19 cellular contexts compared by ENCODE assay signal in genomic region chr1:89896105-89896942, GRCh38.
DNase-seq lines count a peak whose midpoint lies in the region; ATAC-seq, FAIRE-seq and TF ChIP-seq lines count a peak whose summit lies in the region.
"Had no signal": no experiment of that assay in that cellular context is flagged by ENCODE, and none has a peak within 500 bp of the region (broad histone marks: within the 10 kb centered on the region; RNA-seq: fewer than 3 reads in every experiment).

No MANE protein-coding gene starts in this region.

- DNase-seq in CMK (ENCODE audit: low read depth) (peak; percentile 91), MV-4-11 (lab: John Stamatoyannopoulos, UW) (peak; percentile 58), K562 (ENCODE audit: extremely low read depth in 1 of 4, low spot score in 3 of 4) (peak; percentile 82 to 96 (median 87)), mucosa of descending colon (no peak), COLO668 (lab: John Stamatoyannopoulos, UW; ENCODE audit: unreplicated experiment) (no peak)
- DNase-seq in stimulated activated CD4-positive, alpha-beta T cell treated with anti-CD3 and anti-CD28 coated beads, Interleukin-1b, Interleukin-23, amount 100 ng/mL, for 48 hours = no peak
- DNase-seq: activated CD4-positive, alpha-beta T cell treated with anti-CD3 and anti-CD28 coated beads for 48 hours; activated naive CD4-positive, alpha-beta T cell treated with anti-CD3 and anti-CD28 coated beads, Interleukin-2, amount 50 U/mL, for 16 hours; COR-L47; EL; H7; NCI-H1105; NCI-H526 treated with DMSO at 0.1 percent for 48 hours; PC-3; SJCRH30; stimulated activated naive CD8-positive, alpha-beta T cell treated with anti-CD3 and anti-CD28 coated beads, Interleukin-15, amount 100 ng/mL, for 72 hours had no signal

- peak overlapping the region; percentile 88 for H2AFZ ChIP-seq in K562 (ENCODE audit: low read depth, low read length)

- FAIRE-seq in K562 (lab: Jason Lieb, UNC) = peak; percentile 96
- FAIRE-seq: endometrium had no signal

- H3K9me3 ChIP-seq in K562 (replicated peaks; ENCODE audit: control insufficient read depth, insufficient read depth, low read depth, low read length) (no peaks in the 10 kb centered on the region), mucosa of descending colon (no peaks in the 10 kb centered on the region)
- H3K9me3 ChIP-seq: SJCRH30 had no signal

- H4K20me1 ChIP-seq in K562 (replicated peaks; ENCODE audit: control insufficient read depth, insufficient read depth, low read length) = no peaks in the 10 kb centered on the region

- peak overlapping the region; percentile 9; the same call in 1 of the 2 replicates for H3K4me3 ChIP-seq in K562
- no peak overlapping the region for H3K4me3 ChIP-seq in mucosa of descending colon
- H3K4me3 ChIP-seq: SJCRH30 had no signal

- H3K4me2 ChIP-seq in K562 (ENCODE audit: insufficient read depth, low read length) = peak overlapping the region; percentile 87

- H3K79me2 ChIP-seq in K562 (ENCODE audit: control insufficient read depth, insufficient read depth, low read length) = peaks cover 95% of the 10 kb centered on the region

- H3K9me1 ChIP-seq in K562 (ENCODE audit: control insufficient read depth, insufficient read depth, low read length) = no peaks in the 10 kb centered on the region

- H3K36me3 ChIP-seq in K562 (ENCODE audit: control insufficient read depth, insufficient read depth, low read length) (peaks cover 20% of the 10 kb centered on the region), mucosa of descending colon (ENCODE audit: low read depth) (no peaks in the 10 kb centered on the region)
- H3K36me3 ChIP-seq: SJCRH30 had no signal

- peak; percentile 91 for TF ChIP-seq EP300 in K562 (IDR thresholded peaks at IDR 0.05; ENCODE audit: low read length)

- BruUV-seq in K562 (replicated peaks; lab: Mats Ljungman, UMichigan) = no TSS peak

- 3% methylated on average over 11 of the region's 11 CpGs for WGBS in K562 (ENCODE audit: insufficient coverage, low coverage, missing lambda C conversion rate)

- H3K9ac ChIP-seq in K562 (ENCODE audit: insufficient read depth in 1 of 2, low read depth in 2 of 2, low read length in 2 of 2) = peak overlapping the region; percentile 83 to 84; a peak in 3 of 4 replicates

- ATAC-seq in K562 (peak; percentile 84), mucosa of descending colon (peak; percentile 34), HG02610 (IDR thresholded peaks at IDR 0.05; ENCODE audit: unreplicated experiment) (no peak), HG03025 (IDR thresholded peaks at IDR 0.05; ENCODE audit: low FRiP score, unreplicated experiment) (no peak)
- ATAC-seq: PC-3; stimulated activated naive CD8-positive, alpha-beta T cell treated with anti-CD3 and anti-CD28 coated beads, Interleukin-15, amount 100 ng/mL, for 72 hours had no signal

- peak in 1 of 3 experiments; percentile 9; a peak in 1 of 6 replicates for TF ChIP-seq CTCF in K562 (IDR thresholded peaks at IDR 0.05 in 2 of 3, conservative IDR thresholded peaks at IDR 0.05 in 1 of 3; ENCODE audit: insufficient read depth in 2 of 3, low read depth in 1 of 3, low read length in 3 of 3)
- TF ChIP-seq CTCF in mucosa of descending colon (IDR thresholded peaks at IDR 0.05) = no peak

- POLR2A ChIA-PET in K562 (lab: Yijun Ruan, JAX) = interaction anchor here (0.6 to 1.5 kb wide), 7 partner anchors 9 to 99 kb away, joined by 3 to 5 read pairs (median 3); partner anchors contain the start of genes LRRC8D and ZNF326

- TF ChIP-seq RAD21 in K562 (CRISPR knock-in tag; conservative IDR thresholded peaks at IDR 0.05 in 1 of 2, IDR thresholded peaks at IDR 0.05 in 1 of 2) = peak in 1 of 2 experiments; percentile 21; a peak in 1 of 4 replicates

- peak; percentile 65; the same call in 1 of the 2 replicates for TF ChIP-seq POLR2A in K562 (conservative IDR thresholded peaks at IDR 0.05)

- H3K27me3 ChIP-seq in K562 (ENCODE audit: control insufficient read depth in 2 of 2, insufficient read depth in 2 of 2, low read length in 2 of 2) = no peaks in the 10 kb centered on the region
- H3K27me3 ChIP-seq: SJCRH30 had no signal

- peaks cover 27 to 94% of the 10 kb centered on the region in 2 experiments for H3K4me1 ChIP-seq in K562 (replicated peaks in 1 of 2; ENCODE audit: control insufficient read depth in 2 of 2, insufficient read depth in 2 of 2, low read length in 2 of 2)
- H3K4me1 ChIP-seq in mucosa of descending colon (ENCODE audit: low read depth) = peaks cover 3% of the 10 kb centered on the region
- H3K4me1 ChIP-seq: SJCRH30 had no signal

- CTCF ChIA-PET in K562 (lab: Yijun Ruan, JAX; ENCODE audit: low intra/inter-chr PET ratio) = no interaction called here

- in situ Hi-C loops in K562 (cut with MboI) = no loop called here

- intact Hi-C loops in K562 (cut with micrococcal nuclease) = loop anchor here (2.0 to 10.0 kb wide), 3 partner anchors 18 to 352 kb away; no protein-coding TSS in a partner anchor
- intact Hi-C loops in mucosa of descending colon (cut with DNase I, micrococcal nuclease) = no loop called here

- peak overlapping the region; percentile 99 for H3K27ac ChIP-seq in K562 (ENCODE audit: extremely low read depth, low read depth, low read length)
- H3K27ac ChIP-seq: SJCRH30 had no signal

TF ChIP-seq in K562, 482 proteins besides CTCF, POLR2A, EP300 and RAD21 (continues in another document):
- TF ChIP-seq CBFA2T2 (conservative IDR thresholded peaks at IDR 0.05) (peak; percentile 90), NR4A1 (CRISPR knock-in tag; IDR thresholded peaks at IDR 0.05) (no peak), NR4A1 (tag; IDR thresholded peaks at IDR 0.05) (peak; percentile 82), FOXK1 (CRISPR knock-in tag; IDR thresholded peaks at IDR 0.05; ENCODE audit: borderline replicate concordance) (no peak), HDAC6 (IDR thresholded peaks at IDR 0.05; ENCODE audit: low read depth, low read length) (no peak), SIRT6 (IDR thresholded peaks at IDR 0.05; ENCODE audit: low read depth, low read length) (no peak), TRIM28 (IDR thresholded peaks at IDR 0.05) (peak; percentile 20; the same call in 1 of the 2 replicates), ZNF583 (CRISPR knock-in tag; IDR thresholded peaks at IDR 0.05) (no peak), JUND (IDR thresholded peaks at IDR 0.05; ENCODE audit: borderline replicate concordance, low read depth, low read length) (peak; percentile 97), JUND (tag; IDR thresholded peaks at IDR 0.05; ENCODE audit: borderline replicate concordance, low read depth, low read length) (peak; percentile 96; the same call in 2 of the 3 replicates), CHD1 (IDR thresholded peaks at IDR 0.05; ENCODE audit: low read length) (no peak), HNRNPH1 (optimal IDR thresholded peaks at IDR 0.05; ENCODE audit: low read depth, low read length) (no peak), HBP1 (CRISPR knock-in tag; IDR thresholded peaks at IDR 0.05) (0 out of 2 replicates have a peak, but pooled peaks have one; percentile 43), MYC (IDR thresholded peaks at IDR 0.05; ENCODE audit: low read depth, low read length) (peak; percentile 74; the same call in 1 of the 2 replicates), MYC (CRISPR knock-in tag; IDR thresholded peaks at IDR 0.05; ENCODE audit: borderline replicate concordance, low read depth) (no peak), SLC30A9 (CRISPR knock-in tag; IDR thresholded peaks at IDR 0.05) (no peak), NBN (IDR thresholded peaks at IDR 0.05; ENCODE audit: low read depth) (peak; percentile 91), NRF1 (conservative IDR thresholded peaks at IDR 0.05 in 1 of 2, IDR thresholded peaks at IDR 0.05 in 1 of 2) (peak in 1 of 2 experiments; percentile 18; a peak in 2 of 4 replicates), NFE2 (IDR thresholded peaks at IDR 0.05; ENCODE audit: low read depth) (peak; percentile 52), THRA (IDR thresholded peaks at IDR 0.05) (no peak), HNRNPUL1 (IDR thresholded peaks at IDR 0.05; ENCODE audit: low read length) (no peak)
- TF ChIP-seq, protein P1, sequence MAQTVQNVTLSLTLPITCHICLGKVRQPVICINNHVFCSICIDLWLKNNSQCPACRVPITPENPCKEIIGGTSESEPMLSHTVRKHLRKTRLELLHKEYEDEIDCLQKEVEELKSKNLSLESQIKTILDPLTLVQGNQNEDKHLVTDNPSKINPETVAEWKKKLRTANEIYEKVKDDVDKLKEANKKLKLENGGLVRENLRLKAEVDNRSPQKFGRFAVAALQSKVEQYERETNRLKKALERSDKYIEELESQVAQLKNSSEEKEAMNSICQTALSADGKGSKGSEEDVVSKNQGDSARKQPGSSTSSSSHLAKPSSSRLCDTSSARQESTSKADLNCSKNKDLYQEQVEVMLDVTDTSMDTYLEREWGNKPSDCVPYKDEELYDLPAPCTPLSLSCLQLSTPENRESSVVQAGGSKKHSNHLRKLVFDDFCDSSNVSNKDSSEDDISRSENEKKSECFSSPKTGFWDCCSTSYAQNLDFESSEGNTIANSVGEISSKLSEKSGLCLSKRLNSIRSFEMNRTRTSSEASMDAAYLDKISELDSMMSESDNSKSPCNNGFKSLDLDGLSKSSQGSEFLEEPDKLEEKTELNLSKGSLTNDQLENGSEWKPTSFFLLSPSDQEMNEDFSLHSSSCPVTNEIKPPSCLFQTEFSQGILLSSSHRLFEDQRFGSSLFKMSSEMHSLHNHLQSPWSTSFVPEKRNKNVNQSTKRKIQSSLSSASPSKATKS (CRISPR knock-in tag; IDR thresholded peaks at IDR 0.05) = no peak

Comparison
In these comparisons a context has a peak if more than half of its experiments do, and no peak if none do; other contexts are left out.
1. DNase-seq: peak in CMK (single experiment), MV-4-11 (single experiment) and K562 (4 of 4); none in mucosa of descending colon (0 of 3), COLO668 (single experiment) and stimulated activated CD4-positive, alpha-beta T cell treated with anti-CD3 and anti-CD28 coated beads, Interleukin-1b, Interleukin-23, amount 100 ng/mL, for 48 hours (single experiment).
2. ATAC-seq: peak in K562 (single experiment) and mucosa of descending colon (single experiment); none in HG02610 (single experiment) and HG03025 (single experiment).